1 cellular context compared by ENCODE assay signal in the genomic region with DNA sequence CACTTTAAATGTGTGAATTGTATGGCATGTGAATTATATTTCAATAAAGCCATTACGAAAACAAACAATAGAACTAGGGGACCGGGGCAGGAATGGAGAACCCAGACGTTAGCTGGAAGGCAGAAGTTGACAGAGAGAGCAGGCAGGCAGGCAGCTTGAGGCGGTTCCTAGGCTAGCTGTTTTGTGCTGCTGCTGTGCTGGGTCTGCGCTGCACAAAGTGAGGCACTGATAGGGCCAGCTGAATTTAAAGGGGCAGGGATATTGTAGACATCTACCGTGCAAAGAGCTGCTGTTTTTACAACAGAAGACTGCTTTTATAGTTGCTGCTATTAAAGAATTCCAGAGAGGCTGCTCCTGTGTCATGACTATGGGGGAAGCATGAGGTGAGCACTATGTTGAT.
TF ChIP-seq lines count a peak whose summit lies in the region.

No MANE protein-coding gene starts in this region.

TF ChIP-seq in H1, 55 proteins besides CTCF, POLR2A, EP300 and RAD21:
- TF ChIP-seq CEBPB (IDR thresholded peaks at IDR 0.05; ENCODE audit: low read depth, low read length) (no peak), CTBP2 (IDR thresholded peaks at IDR 0.05; ENCODE audit: borderline replicate concordance, insufficient read depth, insufficient read length, low read length) (no peak), CREB1 (IDR thresholded peaks at IDR 0.05) (no peak), TCF12 (IDR thresholded peaks at IDR 0.05; ENCODE audit: low read depth, low read length) (no peak), NANOG (IDR thresholded peaks at IDR 0.05; ENCODE audit: insufficient read depth, low read depth, low read length, poor library complexity, severe bottlenecking) (no peak), YY1 (IDR thresholded peaks at IDR 0.05; ENCODE audit: low read depth, low read length) (no peak), TBP (IDR thresholded peaks at IDR 0.05; ENCODE audit: low read depth, low read length) (no peak), GABPA (IDR thresholded peaks at IDR 0.05; ENCODE audit: borderline replicate concordance, insufficient read depth, low read length) (no peak), SUZ12 (IDR thresholded peaks at IDR 0.05; ENCODE audit: low read length) (no peak)
